Comparison of ENCODE assay signal across 13 cellular contexts in genomic region chr5:71865202-71865601, GRCh38.
DNase-seq lines count a peak whose midpoint lies in the region; ATAC-seq and TF ChIP-seq lines count a peak whose summit lies in the region.
"Had no signal": no experiment of that assay in that cellular context is flagged by ENCODE, and none has a peak within 500 bp of the region (broad histone marks: within the 10 kb centered on the region; RNA-seq: fewer than 3 reads in every experiment).

No MANE protein-coding gene starts in this region.

- ATAC-seq in HG02678 (IDR thresholded peaks at IDR 0.05; ENCODE audit: unreplicated experiment) (no peak), GM19397 (IDR thresholded peaks at IDR 0.05; ENCODE audit: unreplicated experiment) (no peak)
- ATAC-seq: left lobe of liver, pancreas had no signal

- H3K36me3 Mint-ChIP-seq in chondrocyte (ENCODE audit: low read depth) (peaks cover 2% of the 10 kb centered on the region), neural progenitor cell (peaks cover 3% of the 10 kb centered on the region)
- no peaks in the 10 kb centered on the region for H3K36me3 Mint-ChIP-seq in T-helper 2 cell treated with Interferon-gamma antibody and Interleukin-4, amounts not matched to agents 5 μg/mL and 100 μg/mL, for 36 hours (ENCODE audit: low read depth)

- no peaks in the 10 kb centered on the region for H4K20me1 ChIP-seq in neural progenitor cell (ENCODE audit: low read depth)

- H3K4me3 ChIP-seq in neural progenitor cell = no peak overlapping the region
- H3K4me3 ChIP-seq: pancreas had no signal

- H3K4me2 ChIP-seq in neural progenitor cell = no peak overlapping the region

- H3K9me3 Mint-ChIP-seq in chondrocyte (ENCODE audit: low read depth) (peaks cover 5% of the 10 kb centered on the region), neural progenitor cell (no peaks in the 10 kb centered on the region)
- H3K9me3 Mint-ChIP-seq in T-helper 2 cell treated with Interferon-gamma antibody and Interleukin-4, amounts not matched to agents 5 μg/mL and 100 μg/mL, for 36 hours = no peaks in the 10 kb centered on the region

- H3K4me1 Mint-ChIP-seq in chondrocyte (ENCODE audit: low read depth) (peaks cover 26% of the 10 kb centered on the region), neural progenitor cell (no peaks in the 10 kb centered on the region)
- H3K4me1 Mint-ChIP-seq in T-helper 2 cell treated with Interferon-gamma antibody and Interleukin-4, amounts not matched to agents 5 μg/mL and 100 μg/mL, for 36 hours (ENCODE audit: low read depth) = no peaks in the 10 kb centered on the region

- no peak overlapping the region for H3K27ac ChIP-seq in neural progenitor cell
- H3K27ac ChIP-seq: pancreas had no signal

- H3K79me2 ChIP-seq in neural progenitor cell (ENCODE audit: low read depth) = no peaks in the 10 kb centered on the region

- H3K27me3 ChIP-seq in neural progenitor cell = no peaks in the 10 kb centered on the region
- H3K27me3 ChIP-seq: pancreas had no signal

- no peak overlapping the region for H3K4me3 Mint-ChIP-seq in chondrocyte (ENCODE audit: unreplicated experiment)
- no peak overlapping the region for H3K4me3 Mint-ChIP-seq in neural progenitor cell
- no peak overlapping the region for H3K4me3 Mint-ChIP-seq in T-helper 2 cell treated with Interferon-gamma antibody and Interleukin-4, amounts not matched to agents 5 μg/mL and 100 μg/mL, for 36 hours

- TF ChIP-seq CTCF in chondrocyte (IDR thresholded peaks at IDR 0.05) (no peak), neural progenitor cell (IDR thresholded peaks at IDR 0.05) (no peak)

- H3K27me3 Mint-ChIP-seq in chondrocyte (ENCODE audit: low read depth) (peaks cover 7% of the 10 kb centered on the region), neural progenitor cell (ENCODE audit: insufficient read depth, low read depth) (peaks cover 4% of the 10 kb centered on the region)
- peaks cover 5% of the 10 kb centered on the region for H3K27me3 Mint-ChIP-seq in T-helper 2 cell treated with Interferon-gamma antibody and Interleukin-4, amounts not matched to agents 5 μg/mL and 100 μg/mL, for 36 hours (ENCODE audit: low read depth)

- no peak overlapping the region for H3K9ac ChIP-seq in neural progenitor cell

- H3K9me3 ChIP-seq in neural progenitor cell (ENCODE audit: low read depth) = no peaks in the 10 kb centered on the region

- DNase-seq in Ammon's horn (ENCODE audit: low spot score) = peak; percentile 64
- peak; percentile 78 for DNase-seq in NCI-H146 (lab: John Stamatoyannopoulos, UW)
- no peak for DNase-seq in chondrocyte (ENCODE audit: low spot score)
- no peak for DNase-seq in neural progenitor cell (ENCODE audit: low spot score)
- no peak for DNase-seq in NCI-H82 treated with DMSO at 0.1 percent for 48 hours (lab: John Stamatoyannopoulos, UW; ENCODE audit: unreplicated experiment)
- no peak for DNase-seq in T-helper 2 cell treated with Interferon-gamma antibody and Interleukin-4, amounts not matched to agents 5 μg/mL and 100 μg/mL, for 36 hours (ENCODE audit: low spot score)
- DNase-seq: NCI-H748 treated with DMSO at 0.1 percent for 48 hours; pancreas; stimulated activated CD4-positive, alpha-beta T cell treated with anti-CD3 and anti-CD28 coated beads, Interleukin-4, amount 100 ng/mL, for 24 hours; T-helper 1 cell had no signal

- no peaks in the 10 kb centered on the region for H3F3A ChIP-seq in neural progenitor cell (ENCODE audit: low read depth)

- H3K36me3 ChIP-seq in neural progenitor cell = peaks cover 2% of the 10 kb centered on the region
- H3K36me3 ChIP-seq: pancreas had no signal

- H3K4me1 ChIP-seq in neural progenitor cell = peaks cover under 1% of the 10 kb centered on the region
- H3K4me1 ChIP-seq: pancreas had no signal

- H3K27ac Mint-ChIP-seq in chondrocyte (ENCODE audit: unreplicated experiment) (peak overlapping the region; percentile 24), neural progenitor cell (peak overlapping the region; percentile 63)
- no peak overlapping the region for H3K27ac Mint-ChIP-seq in T-helper 2 cell treated with Interferon-gamma antibody and Interleukin-4, amounts not matched to agents 5 μg/mL and 100 μg/mL, for 36 hours

- no peak overlapping the region for H2AFZ ChIP-seq in neural progenitor cell (replicated peaks)

Comparison
In these comparisons a context has a peak if more than half of its experiments do, and no peak if none do; other contexts are left out.
1. DNase-seq: peak in Ammon's horn (single experiment) and NCI-H146 (single experiment); none in chondrocyte (single experiment), neural progenitor cell (single experiment), NCI-H82 treated with DMSO at 0.1 percent for 48 hours (single experiment) and T-helper 2 cell treated with Interferon-gamma antibody and Interleukin-4, amounts not matched to agents 5 μg/mL and 100 μg/mL, for 36 hours (single experiment).